ENCODE assay signal across 16 cellular contexts in genomic region chr10:118278649-118279048, GRCh38.
"Had no signal": no experiment of that assay in that cellular context is flagged by ENCODE, and none has a peak within 500 bp of the region (broad histone marks: within the 10 kb centered on the region; RNA-seq: fewer than 3 reads in every experiment).

No MANE protein-coding gene starts in this region.

- H3K27me3 Mint-ChIP-seq: progenitor cell of endocrine pancreas had no signal

- H3K9me3 Mint-ChIP-seq: central memory CD8-positive, alpha-beta T cell had no signal

- ATAC-seq: effector memory CD8-positive, alpha-beta T cell; right cardiac atrium had no signal

- H3K27ac ChIP-seq: skin epidermis, thyroid gland had no signal

- H3K4me1 Mint-ChIP-seq: activated naive CD4-positive, alpha-beta T cell treated with anti-CD3 and anti-CD28 coated beads, Interleukin-2, amount 50 U/mL, for 24 hours; central memory CD8-positive, alpha-beta T cell; stimulated activated naive B cell treated with anti-CD40 and anti-IgM and Interleukin-4, amounts not matched to agents 10 μg/mL and 1 μg/mL and 100 μg/mL, for 72 hours had no signal

- H3K27ac Mint-ChIP-seq: activated naive CD4-positive, alpha-beta T cell treated with anti-CD3 and anti-CD28 coated beads, Interleukin-2, amount 50 U/mL, for 24 hours; activated T-cell treated with anti-CD3 and anti-CD28 coated beads, Interleukin-2, amount 50 U/mL, for 24 hours; effector memory CD8-positive, alpha-beta T cell; nephron progenitor cell; progenitor cell of endocrine pancreas; stimulated activated naive B cell treated with anti-CD40 and anti-IgM and Interleukin-4, amounts not matched to agents 10 μg/mL and 1 μg/mL and 100 μg/mL, for 72 hours had no signal

- DNase-seq: activated CD4-positive, alpha-beta T cell treated with anti-CD3 and anti-CD28 coated beads, Interleukin-2, amount 50 U/mL, for 48 hours; activated effector memory CD4-positive, alpha-beta T cell treated with Interleukin-2 at 50 U/mL for 16 hours; activated T-cell treated with anti-CD3 and anti-CD28 coated beads, Interleukin-2, amount 50 U/mL, for 24 hours; effector memory CD8-positive, alpha-beta T cell; erythroblast; hippocampal formation; nephron progenitor cell; right cardiac atrium; stimulated activated CD4-positive, alpha-beta T cell treated with anti-CD3 and anti-CD28 coated beads, Interleukin-15, amount 100 ng/mL, for 24 hours; stimulated activated CD4-positive, alpha-beta T cell treated with anti-CD3 and anti-CD28 coated beads, Interleukin-4, amount 100 ng/mL, for 1 hour; stimulated activated naive B cell treated with anti-CD40 and anti-IgM and Interleukin-4, amounts not matched to agents 10 μg/mL and 1 μg/mL and 100 μg/mL, for 72 hours; thyroid gland had no signal

- H3K36me3 Mint-ChIP-seq: activated naive CD4-positive, alpha-beta T cell treated with anti-CD3 and anti-CD28 coated beads, Interleukin-2, amount 50 U/mL, for 24 hours; stimulated activated naive B cell treated with anti-CD40 and anti-IgM and Interleukin-4, amounts not matched to agents 10 μg/mL and 1 μg/mL and 100 μg/mL, for 72 hours had no signal

- H3K4me3 Mint-ChIP-seq: activated naive CD4-positive, alpha-beta T cell treated with anti-CD3 and anti-CD28 coated beads, Interleukin-2, amount 50 U/mL, for 24 hours; activated T-cell treated with anti-CD3 and anti-CD28 coated beads, Interleukin-2, amount 50 U/mL, for 24 hours; central memory CD8-positive, alpha-beta T cell; effector memory CD8-positive, alpha-beta T cell; nephron progenitor cell; stimulated activated naive B cell treated with anti-CD40 and anti-IgM and Interleukin-4, amounts not matched to agents 10 μg/mL and 1 μg/mL and 100 μg/mL, for 72 hours had no signal

- H3K4me3 ChIP-seq: skin epidermis, thyroid gland had no signal
